In the genomic region with DNA sequence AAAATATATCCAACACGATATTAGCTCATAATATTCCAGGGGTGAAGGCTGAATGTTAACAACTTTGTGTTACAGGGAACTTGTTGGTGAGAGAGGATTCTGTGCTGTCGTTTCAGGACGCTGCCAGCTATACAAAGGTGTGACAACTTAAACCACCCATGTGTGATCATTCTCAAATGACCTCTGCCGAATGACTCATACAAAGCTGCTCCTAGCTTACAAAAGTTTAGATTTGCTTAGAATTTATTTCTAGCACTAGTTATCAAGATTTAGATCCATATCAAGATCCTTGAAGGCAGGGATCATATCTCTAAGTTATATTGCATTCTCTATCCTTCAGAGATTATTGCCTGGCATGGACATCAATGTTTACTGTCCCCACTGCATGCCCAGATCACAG, we compare ENCODE assay signal across 22 cellular contexts.
A peak's percentile ranks its signal among the peaks of the same experiment; 100 is the strongest.
DNase-seq lines count a peak whose midpoint lies in the region; ATAC-seq, FAIRE-seq and TF ChIP-seq lines count a peak whose summit lies in the region.
"Had no signal": no experiment of that assay in that cellular context is flagged by ENCODE, and none has a peak within 500 bp of the region (broad histone marks: within the 10 kb centered on the region; RNA-seq: fewer than 3 reads in every experiment).

No MANE protein-coding gene starts in this region.

- H3K4me1 ChIP-seq in Peyer's patch, result peaks cover 0 to 20% (median 0%) of the 10 kb centered on the region in 4 donors
- H3K4me1 ChIP-seq in gastrocnemius medialis, result peaks cover 63 to 66% of the 10 kb centered on the region in 2 donors
- H3K4me1 ChIP-seq: testis had no signal

- H3K36me3 ChIP-seq in Peyer's patch (no peaks in the 10 kb centered on the region), gastrocnemius medialis (no peaks in the 10 kb centered on the region)
- H3K36me3 ChIP-seq: heart right ventricle, right atrium auricular region had no signal

- TF ChIP-seq POLR2A in Peyer's patch (IDR thresholded peaks at IDR 0.05) (no peak), gastrocnemius medialis (IDR thresholded peaks at IDR 0.05) (no peak)

- no peaks in the 10 kb centered on the region for H3K9me3 ChIP-seq in Peyer's patch
- no peaks in the 10 kb centered on the region for H3K9me3 ChIP-seq in gastrocnemius medialis
- H3K9me3 ChIP-seq: body of pancreas, heart right ventricle, right atrium auricular region, testis had no signal

- H3K27ac ChIP-seq in Peyer's patch (peak overlapping the region in 3 of 4 donors; percentile 34 to 72 (median 40)), gastrocnemius medialis (peak overlapping the region; percentile 47 to 86 (median 71))
- H3K27ac ChIP-seq: right atrium auricular region, testis had no signal

- H3K27me3 ChIP-seq in Peyer's patch, result no peaks in the 10 kb centered on the region
- H3K27me3 ChIP-seq in gastrocnemius medialis, result no peaks in the 10 kb centered on the region
- H3K27me3 ChIP-seq: body of pancreas, heart right ventricle, right atrium auricular region, testis had no signal

- peak; percentile 45 for FAIRE-seq in islet of Langerhans (lab: Jason Lieb, UNC)

- peak; percentile 22 for DNase-seq in HT-29 (ENCODE audit: low spot score)
- peak in 2 of 3 donors; percentile 16 to 63 for DNase-seq in Peyer's patch
- DNase-seq in gastrocnemius medialis, result no peak
- DNase-seq in T-helper 1 cell, result no peak
- no peak for DNase-seq in T-helper 9 cell
- DNase-seq: activated CD4-positive, alpha-beta T cell treated with anti-CD3 and anti-CD28 coated beads for 4 hours; activated naive CD8-positive, alpha-beta T cell treated with anti-CD3 and anti-CD28 coated beads, Interleukin-2, amount 10 ng/mL, durations not matched to agents 7 days and 5 days; body of pancreas; CD4-positive, alpha-beta memory T cell; DND-41; heart right ventricle; NCI-H1105 treated with DMSO at 0.1 percent for 48 hours; NCI-H2081; NCI-H446 treated with DMSO at 0.1 percent for 48 hours; SHP77; stimulated activated CD4-positive, alpha-beta T cell treated with anti-CD3 and anti-CD28 coated beads, Interleukin-15, amount 100 ng/mL, for 24 hours; testis had no signal

- ATAC-seq in gastrocnemius medialis (peak; percentile 54 to 58), HG03521 (IDR thresholded peaks at IDR 0.05; ENCODE audit: unreplicated experiment) (no peak)
- ATAC-seq: activated T-helper 17 cell treated with anti-CD3 and anti-CD28 coated beads, Interleukin-2, amount 50 U/mL, for 72 hours; body of pancreas; heart right ventricle had no signal

- TF ChIP-seq CTCF in Peyer's patch (IDR thresholded peaks at IDR 0.05), result peak in 1 of 6 experiments; percentile 2
- no peak for TF ChIP-seq CTCF in gastrocnemius medialis (IDR thresholded peaks at IDR 0.05 in 4 of 5, conservative IDR thresholded peaks at IDR 0.05 in 1 of 5)

- no peak overlapping the region for H3K4me3 ChIP-seq in Peyer's patch
- no peak overlapping the region for H3K4me3 ChIP-seq in gastrocnemius medialis
- H3K4me3 ChIP-seq: body of pancreas, heart right ventricle, lung, right atrium auricular region, testis had no signal

- in situ Hi-C loops in gastrocnemius medialis (cut with MboI; ENCODE audit: low sequenced_read_pairs in 4 of 4), result no loop called here

- intact Hi-C loops in gastrocnemius medialis (cut with DNase I; ENCODE audit: low total_unique reads), result no loop called here

Comparison
In these comparisons a context has a peak if more than half of its experiments do, and no peak if none do; other contexts are left out.
1. DNase-seq: peak in HT-29 (single experiment) and Peyer's patch (2 of 3); none in gastrocnemius medialis (0 of 2), T-helper 1 cell (0 of 5) and T-helper 9 cell (single experiment).